In the genomic region with DNA sequence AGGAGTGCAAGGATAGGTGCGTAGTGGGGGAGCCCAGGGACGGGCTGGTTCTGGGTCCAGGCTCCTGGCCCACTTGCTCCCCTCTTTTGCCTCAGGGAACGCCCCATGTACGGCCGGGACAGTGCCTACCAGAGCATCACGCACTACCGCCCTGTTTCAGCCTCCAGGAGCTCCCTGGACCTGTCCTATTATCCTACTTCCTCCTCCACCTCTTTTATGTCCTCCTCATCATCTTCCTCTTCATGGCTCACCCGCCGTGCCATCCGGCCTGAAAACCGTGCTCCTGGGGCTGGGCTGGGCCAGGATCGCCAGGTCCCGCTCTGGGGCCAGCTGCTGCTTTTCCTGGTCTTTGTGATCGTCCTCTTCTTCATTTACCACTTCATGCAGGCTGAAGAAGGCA, we compare ENCODE assay signal across 9 cellular contexts. TPM values are rescaled to one million over a fixed set of nuclear protein-coding genes. Genes with fewer than 3 reads are reported as not detected.
A peak's percentile ranks its signal among the peaks of the same experiment; 100 is the strongest.
DNase-seq lines count a peak whose midpoint lies in the region; ATAC-seq and TF ChIP-seq lines count a peak whose summit lies in the region.
"Had no signal": no experiment of that assay in that cellular context is flagged by ENCODE, and none has a peak within 500 bp of the region (broad histone marks: within the 10 kb centered on the region; RNA-seq: fewer than 3 reads in every experiment).

No MANE protein-coding gene starts in this region.

- H3K36me3 ChIP-seq in DOHH2 (ENCODE audit: control insufficient read depth, low read length): peaks cover 15% of the 10 kb centered on the region
- peaks cover 4% of the 10 kb centered on the region for H3K36me3 ChIP-seq in Panc1 (ENCODE audit: control insufficient read depth, insufficient read depth, low read length)
- H3K36me3 ChIP-seq in esophagus muscularis mucosa: peaks cover 0 to 19% (median 3%) of the 10 kb centered on the region in 4 donors
- peaks cover 0 to 5% of the 10 kb centered on the region in 2 donors for H3K36me3 ChIP-seq in psoas muscle (ENCODE audit: insufficient read depth in 1 of 2, low read depth in 1 of 2)

- intact Hi-C loops in Panc1 (cut with micrococcal nuclease; ENCODE audit: unreplicated experiment): no loop called here
- intact Hi-C loops in esophagus muscularis mucosa (cut with DNase I): no loop called here
- intact Hi-C loops in psoas muscle (cut with DNase I): no loop called here

- POLR2A ChIA-PET in Panc1 (lab: Charles Lee): no interaction called here

- H3K9me2 ChIP-seq in DOHH2 (replicated peaks; ENCODE audit: control insufficient read depth, low read length): no peaks in the 10 kb centered on the region

- peaks cover 18% of the 10 kb centered on the region for H3K79me2 ChIP-seq in DOHH2 (ENCODE audit: control insufficient read depth, low read length)

- TF ChIP-seq POLR2A in esophagus muscularis mucosa (IDR thresholded peaks at IDR 0.05; ENCODE audit: low read depth): no peak

- H3K4me2 ChIP-seq in DOHH2 (ENCODE audit: low read length): peak overlapping the region; percentile 82; the same call in 1 of the 2 replicates

- no TSS peak for BruUV-seq in Panc1 (replicated peaks; lab: Mats Ljungman, UMichigan)

- no peaks in the 10 kb centered on the region for H3F3A ChIP-seq in DOHH2 (ENCODE audit: control insufficient read depth, insufficient read depth)

- H4K20me1 ChIP-seq in DOHH2 (ENCODE audit: control insufficient read depth, insufficient read depth, low read depth, low read length): no peaks in the 10 kb centered on the region

- H3K27ac ChIP-seq in DOHH2 (ENCODE audit: low read depth, low read length) (no peak overlapping the region), Panc1 (ENCODE audit: low read length) (peak overlapping the region; percentile 94), esophagus muscularis mucosa (replicated peaks in 1 of 4) (peak overlapping the region; percentile 92 to 99 (median 96)), psoas muscle (peak overlapping the region; percentile 95)

- no peaks in the 10 kb centered on the region for H3K9me3 ChIP-seq in DOHH2 (ENCODE audit: control insufficient read depth, insufficient read depth, low read length)
- no peaks in the 10 kb centered on the region for H3K9me3 ChIP-seq in Panc1 (ENCODE audit: control insufficient read depth, insufficient read depth, low read depth, low read length)
- no peaks in the 10 kb centered on the region for H3K9me3 ChIP-seq in esophagus muscularis mucosa
- no peaks in the 10 kb centered on the region for H3K9me3 ChIP-seq in psoas muscle

- TF ChIP-seq CTCF in DOHH2 (IDR thresholded peaks at IDR 0.05; ENCODE audit: low read depth, low read length, poor library complexity, severe bottlenecking) (no peak), Panc1 (IDR thresholded peaks at IDR 0.05) (no peak), esophagus muscularis mucosa (IDR thresholded peaks at IDR 0.05) (no peak), psoas muscle (IDR thresholded peaks at IDR 0.05) (no peak)

- DNase-seq in Panc1 (ENCODE audit: low read depth, low spot score) (no peak), esophagus muscularis mucosa (ENCODE audit: extremely low spot score) (no peak), psoas muscle (no peak), SIG-M5 treated with dmso at 0.1 percent for 504 hours (lab: John Stamatoyannopoulos, UW; ENCODE audit: unreplicated experiment) (no peak), cerebellum (ENCODE audit: low spot score) (no peak), NCI-H345 (lab: John Stamatoyannopoulos, UW) (no peak)
- DNase-seq: activated effector memory CD4-positive, alpha-beta T cell treated with Interleukin-2 at 50 U/mL for 16 hours had no signal

- peaks cover 23% of the 10 kb centered on the region for H3K4me1 ChIP-seq in DOHH2 (ENCODE audit: control insufficient read depth, low read length)
- H3K4me1 ChIP-seq in Panc1 (ENCODE audit: control insufficient read depth, insufficient read depth, low read length): peaks cover 35% of the 10 kb centered on the region
- peaks cover 6 to 65% (median 57%) of the 10 kb centered on the region in 4 donors for H3K4me1 ChIP-seq in esophagus muscularis mucosa
- no peaks in the 10 kb centered on the region for H3K4me1 ChIP-seq in psoas muscle

- WGBS in esophagus muscularis mucosa: 65% methylated on average over 13 of the region's 14 CpGs
- 78 to 80% (median 78%) methylated on average over 9 to 14 of the region's 14 CpGs for WGBS in psoas muscle, 3 donors

- H3K4me3 ChIP-seq in DOHH2 (ENCODE audit: low read length): 0 out of 2 replicates have a peak overlapping the region, but pooled peaks have one; percentile 83
- peak overlapping the region; percentile 91 to 94 for H3K4me3 ChIP-seq in Panc1 (ENCODE audit: low read depth in 2 of 2, low read length in 2 of 2)
- peak overlapping the region; percentile 69 to 80 (median 74) for H3K4me3 ChIP-seq in esophagus muscularis mucosa
- peak overlapping the region; percentile 76 for H3K4me3 ChIP-seq in psoas muscle

- in situ Hi-C loops in Panc1 (cut with HindIII; ENCODE audit: low pct_unique_long_range_greater_than_20kb, low sequenced_read_pairs): no loop called here

- ATAC-seq in Panc1: no peak
- ATAC-seq in psoas muscle: no peak
- ATAC-seq in GM18868 (IDR thresholded peaks at IDR 0.05; ENCODE audit: unreplicated experiment): no peak

- TF ChIP-seq EP300 in esophagus muscularis mucosa (IDR thresholded peaks at IDR 0.05): no peak

- H3K27me3 ChIP-seq in DOHH2 (ENCODE audit: control insufficient read depth, low read length) (no peaks in the 10 kb centered on the region), Panc1 (ENCODE audit: control insufficient read depth, insufficient read depth, low read length) (no peaks in the 10 kb centered on the region), esophagus muscularis mucosa (no peaks in the 10 kb centered on the region), psoas muscle (ENCODE audit: insufficient read depth in 3 of 3, low read length in 2 of 3) (no peaks in the 10 kb centered on the region)

- CTCF ChIA-PET in Panc1 (lab: Charles Lee): no interaction called here

RNA-seq across cellular contexts. Expression of a gene that starts 1.7 kb away (rescaled TPM):
- total RNA-seq in Panc1 (2021; ENCODE audit: unreplicated experiment) (178 TPM), esophagus muscularis mucosa (10 to 100 TPM; 37.0 to 64.7 (median 57.7) TPM), psoas muscle (10 to 100 TPM; 61.1 to 78.2 (median 66.5) TPM), cerebellum (18.8 TPM)
- 209 TPM for polyA plus RNA-seq in Panc1 (2012; ENCODE audit: insufficient read length)
- polyA plus RNA-seq in psoas muscle: 100 to 1,000 TPM in 1 of 3 donors, 10 to 100 TPM in 2; 91.6 to 101 (median 94.9) TPM

RNA-seq across cellular contexts. Expression of a gene that starts 6.4 kb away (rescaled TPM):
- total RNA-seq in Panc1 (2021; ENCODE audit: unreplicated experiment) (920 TPM), esophagus muscularis mucosa (over 10,000 TPM in 3 of 4 donors, 1,000 to 10,000 TPM in 1; 8,941 to 16,544 (median 12,362) TPM), psoas muscle (10 to 100 TPM; 66.9 to 92.5 (median 76.4) TPM), cerebellum (131 TPM)
- 914 TPM for polyA plus RNA-seq in Panc1 (2012; ENCODE audit: insufficient read length)
- 100 to 1,000 TPM in 1 of 3 donors, 10 to 100 TPM in 2; 45.7 to 106 (median 56.0) TPM for polyA plus RNA-seq in psoas muscle

RNA-seq across cellular contexts. Expression of a gene that starts 17.4 kb away (rescaled TPM):
- total RNA-seq in Panc1 (2021; ENCODE audit: unreplicated experiment): 2,466 TPM
- 2,477 TPM for polyA plus RNA-seq in Panc1 (2012; ENCODE audit: insufficient read length)
- total RNA-seq in esophagus muscularis mucosa: 1,000 to 10,000 TPM; 2,150 to 7,554 (median 4,519) TPM
- total RNA-seq in psoas muscle: 1,000 to 10,000 TPM; 1,403 to 2,633 (median 2,325) TPM
- 1,000 to 10,000 TPM; 4,938 to 5,433 (median 5,248) TPM for polyA plus RNA-seq in psoas muscle
- 1,446 TPM for total RNA-seq in cerebellum

RNA-seq across cellular contexts. Expression of a gene that starts 28.3 kb away (rescaled TPM):
- total RNA-seq in Panc1 (2021; ENCODE audit: unreplicated experiment): 60.4 TPM
- 104 TPM for polyA plus RNA-seq in Panc1 (2012; ENCODE audit: insufficient read length)
- total RNA-seq in esophagus muscularis mucosa: 10 to 100 TPM; 19.9 to 24.3 (median 22.6) TPM
- 100 to 1,000 TPM in 2 of 4 donors, 10 to 100 TPM in 2; 72.6 to 149 (median 111) TPM for total RNA-seq in psoas muscle
- polyA plus RNA-seq in psoas muscle: 10 to 100 TPM; 42.2 to 75.1 (median 71.1) TPM
- 5.1 TPM for total RNA-seq in cerebellum

RNA-seq across cellular contexts. Expression of a gene that starts 30.6 kb away (rescaled TPM):
- 113 TPM for total RNA-seq in Panc1 (2021; ENCODE audit: unreplicated experiment)
- 123 TPM for polyA plus RNA-seq in Panc1 (2012; ENCODE audit: insufficient read length)
- 10 to 100 TPM; 18.6 to 43.6 (median 32.5) TPM for total RNA-seq in esophagus muscularis mucosa
- total RNA-seq in psoas muscle: 10 to 100 TPM; 17.7 to 25.5 (median 23.6) TPM
- polyA plus RNA-seq in psoas muscle: 10 to 100 TPM; 19.2 to 21.8 (median 20.7) TPM
- 14.9 TPM for total RNA-seq in cerebellum
